Comparison of ENCODE assay signal across 27 cellular contexts in the genomic region with DNA sequence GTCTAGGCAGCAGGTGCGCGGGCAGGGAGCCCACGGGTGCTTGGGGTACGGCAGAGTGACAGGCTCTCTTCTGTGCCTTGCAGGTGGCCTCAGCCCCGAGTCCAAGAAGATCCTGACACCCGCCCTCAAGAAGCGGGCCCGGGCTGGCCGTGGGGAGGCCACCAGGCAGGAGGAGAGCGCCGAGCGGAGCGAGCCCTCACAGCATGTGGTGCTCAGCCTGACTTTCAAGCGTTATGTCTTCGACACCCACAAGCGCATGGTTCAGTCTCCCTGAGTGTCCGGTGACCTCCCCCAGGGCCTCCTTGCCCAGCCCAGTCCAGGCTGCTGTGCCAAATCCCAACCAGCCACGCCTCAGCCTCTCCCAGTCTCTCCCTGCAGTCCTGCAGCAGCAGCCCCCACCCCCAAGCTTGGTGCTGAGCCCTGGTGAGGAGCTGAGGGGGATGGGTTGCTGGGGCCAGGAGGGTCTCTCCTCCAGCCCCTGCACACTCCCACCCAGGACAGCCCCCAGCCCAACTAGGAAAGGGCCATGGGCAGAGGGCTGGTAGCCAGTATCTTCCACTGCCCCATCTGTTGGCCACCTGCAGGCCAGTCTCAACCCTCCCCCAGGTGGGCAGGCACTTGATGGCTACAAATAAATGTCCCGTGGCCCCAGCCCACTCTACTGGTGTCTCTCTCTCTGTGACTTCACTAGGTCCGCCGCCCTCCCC. TPM values are rescaled to one million over a fixed set of nuclear protein-coding genes. Genes with fewer than 3 reads are reported as not detected.
"Had no signal": no experiment of that assay in that cellular context is flagged by ENCODE, and none has a peak within 500 bp of the region (broad histone marks: within the 10 kb centered on the region; RNA-seq: fewer than 3 reads in every experiment).

No MANE protein-coding gene starts in this region.

- H3K9me3 Mint-ChIP-seq: effector memory CD8-positive, alpha-beta T cell; memory B cell; mesothelial cell of epicardium; naive B cell; natural killer cell treated with Interleukin-12 subunit alpha and Interleukin-12 subunit beta and Interleukin-15 and Interleukin-18, amount 100 ng/mL, for 72 hours; neural crest cell had no signal

- H3K36me3 ChIP-seq: prostate gland, right atrium auricular region, thyroid gland, vagina had no signal

- H3K27ac Mint-ChIP-seq: memory B cell; natural killer cell treated with Interleukin-12 subunit alpha and Interleukin-12 subunit beta and Interleukin-15 and Interleukin-18, amount 100 ng/mL, for 72 hours had no signal

- H3K27me3 Mint-ChIP-seq: effector memory CD8-positive, alpha-beta T cell; memory B cell; naive B cell; natural killer cell treated with Interleukin-12 subunit alpha and Interleukin-12 subunit beta and Interleukin-15 and Interleukin-18, amount 100 ng/mL, for 72 hours had no signal

- H3K27ac ChIP-seq: prostate gland, right atrium auricular region, stomach, thyroid gland, vagina had no signal

- H3K4me2 ChIP-seq: smooth muscle cell had no signal

- DNase-seq: cortex of kidney; effector memory CD8-positive, alpha-beta T cell; hypothalamus; left ventricle myocardium superior; mucosa of descending colon; naive B cell; nucleus accumbens; stimulated activated CD4-positive, alpha-beta T cell treated with anti-CD3 and anti-CD28 coated beads, Interleukin-12 subunit alpha, Interleukin-12 subunit beta, amount 100 ng/mL, for 4 hours; stimulated activated CD4-positive, alpha-beta T cell treated with anti-CD3 and anti-CD28 coated beads, Interleukin-1b, Interleukin-23, amount 100 ng/mL, for 48 hours; stimulated activated CD4-positive, alpha-beta T cell treated with anti-CD3 and anti-CD28 coated beads, Interleukin-4, amount 100 ng/mL, for 1 hour; stimulated activated CD8-positive, alpha-beta memory T cell treated with anti-CD3 and anti-CD28 coated beads, Interleukin-4, amount 100 ng/mL, for 48 hours; stimulated activated naive CD4-positive, alpha-beta T cell; stomach; thyroid gland; trophoblast cell had no signal

- ATAC-seq: effector memory CD8-positive, alpha-beta T cell; left ventricle myocardium superior; mucosa of descending colon; natural killer cell treated with Interleukin-12 subunit alpha and Interleukin-12 subunit beta and Interleukin-15 and Interleukin-18, amount 100 ng/mL, for 72 hours; sciatic nerve had no signal

- H3K4me3 Mint-ChIP-seq: effector memory CD8-positive, alpha-beta T cell; memory B cell; mesothelial cell of epicardium; naive B cell; natural killer cell treated with Interleukin-12 subunit alpha and Interleukin-12 subunit beta and Interleukin-15 and Interleukin-18, amount 100 ng/mL, for 72 hours; neural crest cell had no signal

- H3K9me3 ChIP-seq: mucosa of descending colon, prostate gland, right atrium auricular region, stomach, thyroid gland, vagina had no signal

- H3K4me3 ChIP-seq: lung, mucosa of descending colon, prostate gland, right atrium auricular region, smooth muscle cell, stomach, thyroid gland, vagina had no signal

- H3K4me1 ChIP-seq: thyroid gland, vagina had no signal

- H3K27me3 ChIP-seq: right atrium auricular region, stomach, thyroid gland, vagina had no signal

- H3K4me1 Mint-ChIP-seq: memory B cell had no signal

RNA-seq across cellular contexts. Expression of gene DNAJB8, which starts 58.6 kb away (rescaled TPM):
- polyA plus RNA-seq: esophagus, keratinocyte, lung, smooth muscle cell, stomach had no signal
